8 cellular contexts compared by ENCODE assay signal in genomic region chr10:132314336-132314735, GRCh38.
"Had no signal": no experiment of that assay in that cellular context is flagged by ENCODE, and none has a peak within 500 bp of the region (broad histone marks: within the 10 kb centered on the region; RNA-seq: fewer than 3 reads in every experiment).

No MANE protein-coding gene starts in this region.

- H3K36me3 ChIP-seq: HAP-1 had no signal

- H3K9ac ChIP-seq: GM23248 had no signal

- H2AFZ ChIP-seq: GM23248 had no signal

- H3K9me3 Mint-ChIP-seq: IgD-negative memory B cell had no signal

- ATAC-seq: HCT116 had no signal

- DNase-seq: GM23248, GOT3, H7, KG1 had no signal

- FAIRE-seq: HTR-8/SVneo had no signal

- H3K27ac ChIP-seq: GM23248 had no signal

- H3K27ac Mint-ChIP-seq: IgD-negative memory B cell had no signal

- H3K4me3 ChIP-seq: GM23248, HAP-1 had no signal
